12 cellular contexts compared by ENCODE assay signal in the genomic region with DNA sequence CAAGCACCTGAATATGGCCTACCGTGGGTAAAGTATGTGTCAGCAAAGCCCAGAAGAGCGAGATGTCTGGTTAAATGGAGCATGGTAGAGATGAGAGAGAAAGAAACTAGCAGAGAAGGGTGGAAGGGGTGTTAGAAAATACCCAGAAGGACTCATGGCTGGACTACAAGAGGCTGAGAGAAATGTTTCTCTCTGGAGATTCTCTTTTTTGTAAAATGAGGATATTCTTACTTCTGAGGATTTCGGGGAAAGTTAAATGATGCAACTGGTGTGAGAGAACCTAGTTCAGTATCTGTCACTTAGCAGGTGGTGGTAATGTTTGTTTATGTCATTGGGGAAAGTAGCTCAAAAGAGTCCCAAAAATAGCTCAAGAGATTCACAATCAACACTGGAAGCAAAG.
"Had no signal": no experiment of that assay in that cellular context is flagged by ENCODE, and none has a peak within 500 bp of the region (broad histone marks: within the 10 kb centered on the region; RNA-seq: fewer than 3 reads in every experiment).

No MANE protein-coding gene starts in this region.

- H3K27me3 Mint-ChIP-seq: activated CD4-positive, alpha-beta memory T cell treated with anti-CD3 and anti-CD28 coated beads for 36 hours; activated naive CD8-positive, alpha-beta T cell treated with anti-CD3 and anti-CD28 coated beads, Interleukin-2, amount 10 ng/mL, durations not matched to agents 7 days and 5 days; naive B cell; stimulated activated memory B cell treated with anti-CD40 and anti-IgM and Interleukin-4, amounts not matched to agents 10 μg/mL and 1 μg/mL and 100 μg/mL, for 72 hours had no signal

- H3K27ac ChIP-seq: heart left ventricle, right atrium auricular region, upper lobe of left lung had no signal

- H3K4me3 Mint-ChIP-seq: activated CD4-positive, alpha-beta memory T cell treated with anti-CD3 and anti-CD28 coated beads for 36 hours; activated naive CD8-positive, alpha-beta T cell treated with anti-CD3 and anti-CD28 coated beads, Interleukin-2, amount 10 ng/mL, durations not matched to agents 7 days and 5 days; naive B cell; stimulated activated memory B cell treated with anti-CD40 and anti-IgM and Interleukin-4, amounts not matched to agents 10 μg/mL and 1 μg/mL and 100 μg/mL, for 72 hours had no signal

- H3K36me3 ChIP-seq: heart left ventricle, right atrium auricular region, upper lobe of left lung had no signal

- H3K4me1 Mint-ChIP-seq: naive B cell had no signal

- H3K36me3 Mint-ChIP-seq: activated CD4-positive, alpha-beta memory T cell treated with anti-CD3 and anti-CD28 coated beads for 36 hours; naive B cell; stimulated activated memory B cell treated with anti-CD40 and anti-IgM and Interleukin-4, amounts not matched to agents 10 μg/mL and 1 μg/mL and 100 μg/mL, for 72 hours had no signal

- H3K27me3 ChIP-seq: heart left ventricle, right atrium auricular region, upper lobe of left lung had no signal

- H3K9me3 Mint-ChIP-seq: activated CD4-positive, alpha-beta memory T cell treated with anti-CD3 and anti-CD28 coated beads for 36 hours; activated naive CD8-positive, alpha-beta T cell treated with anti-CD3 and anti-CD28 coated beads, Interleukin-2, amount 10 ng/mL, durations not matched to agents 7 days and 5 days; naive B cell; stimulated activated memory B cell treated with anti-CD40 and anti-IgM and Interleukin-4, amounts not matched to agents 10 μg/mL and 1 μg/mL and 100 μg/mL, for 72 hours had no signal

- H3K27ac Mint-ChIP-seq: activated CD4-positive, alpha-beta memory T cell treated with anti-CD3 and anti-CD28 coated beads for 36 hours; activated naive CD8-positive, alpha-beta T cell treated with anti-CD3 and anti-CD28 coated beads, Interleukin-2, amount 10 ng/mL, durations not matched to agents 7 days and 5 days; stimulated activated memory B cell treated with anti-CD40 and anti-IgM and Interleukin-4, amounts not matched to agents 10 μg/mL and 1 μg/mL and 100 μg/mL, for 72 hours had no signal

- ATAC-seq: heart left ventricle; left colon; stimulated activated memory B cell treated with anti-CD40 and anti-IgM and Interleukin-4, amounts not matched to agents 10 μg/mL and 1 μg/mL and 100 μg/mL, for 72 hours had no signal

- H3K4me1 ChIP-seq: heart left ventricle, right atrium auricular region, upper lobe of left lung had no signal

- H3K4me3 ChIP-seq: heart left ventricle, lung, right atrium auricular region, upper lobe of left lung had no signal

- DNase-seq: activated CD4-positive, alpha-beta memory T cell treated with anti-CD3 and anti-CD28 coated beads for 36 hours; activated naive CD8-positive, alpha-beta T cell treated with anti-CD3 and anti-CD28 coated beads, Interleukin-2, amount 10 ng/mL, durations not matched to agents 7 days and 5 days; anterior cingulate cortex; foreskin melanocyte; heart left ventricle; left colon; naive B cell; small intestine; upper lobe of left lung had no signal
